21 cellular contexts compared by ENCODE assay signal in genomic region chr1:199020046-199020445, GRCh38.
DNase-seq lines count a peak whose midpoint lies in the region; ATAC-seq, FAIRE-seq and TF ChIP-seq lines count a peak whose summit lies in the region.
"Had no signal": no experiment of that assay in that cellular context is flagged by ENCODE, and none has a peak within 500 bp of the region (broad histone marks: within the 10 kb centered on the region; RNA-seq: fewer than 3 reads in every experiment).

No MANE protein-coding gene starts in this region.

- WGBS in pancreas, 2 donors, result 52 to 55% methylated on average over 2 of the region's 2 CpGs

- intact Hi-C loops in left ventricle myocardium superior (cut with micrococcal nuclease), result no loop called here
- intact Hi-C loops in pancreas (cut with DNase I), result no loop called here

- H3K36me3 ChIP-seq in BLaER1 treated with 17β-estradiol and CSF1 and Interleukin-3, amounts not matched to agents 10 nM and 100 nM, result no peaks in the 10 kb centered on the region
- H3K36me3 ChIP-seq in OCI-LY1 (ENCODE audit: insufficient read depth, low read length), result no peaks in the 10 kb centered on the region
- no peaks in the 10 kb centered on the region for H3K36me3 ChIP-seq in osteoblast (ENCODE audit: insufficient read depth, low read length)
- H3K36me3 ChIP-seq in pancreas, result no peaks in the 10 kb centered on the region
- H3K36me3 ChIP-seq: BE2C, MG63 had no signal

- H3K4me2 ChIP-seq in BLaER1 treated with 17β-estradiol and CSF1 and Interleukin-3, amounts not matched to agents 10 nM and 100 nM, result peak overlapping the region in 6 of 11 experiments; percentile 8 to 62 (median 45); a peak in 6 of 22 replicates
- peak overlapping the region; percentile 52 for H3K4me2 ChIP-seq in OCI-LY1 (ENCODE audit: low read length)
- no peak overlapping the region for H3K4me2 ChIP-seq in osteoblast (ENCODE audit: insufficient read depth, low read length)
- H3K4me2 ChIP-seq: GM23338, KMS-11 had no signal

- H3K79me2 ChIP-seq in OCI-LY1 (ENCODE audit: insufficient read depth, low read length) (no peaks in the 10 kb centered on the region), osteoblast (ENCODE audit: insufficient read depth, low read length) (no peaks in the 10 kb centered on the region)

- ATAC-seq in left ventricle myocardium superior (no peak), pancreas (no peak)
- ATAC-seq: GM23338, HCT116 had no signal

- H2AFZ ChIP-seq in OCI-LY1 (ENCODE audit: low read length), result peak overlapping the region; percentile 19; the same call in 1 of the 2 replicates
- H2AFZ ChIP-seq in osteoblast (ENCODE audit: low read length), result peak overlapping the region; percentile 57
- H2AFZ ChIP-seq: GM23338 had no signal

- H3K4me1 ChIP-seq in BLaER1 treated with 17β-estradiol and CSF1 and Interleukin-3, amounts not matched to agents 10 nM and 100 nM, result peaks cover 0 to 22% (median 14%) of the 10 kb centered on the region in 10 experiments; a peak in 17 of 20 replicates
- H3K4me1 ChIP-seq in OCI-LY1 (ENCODE audit: insufficient read depth, low read length, severe bottlenecking) (peaks cover 37% of the 10 kb centered on the region), osteoblast (ENCODE audit: insufficient read depth, low read length) (no peaks in the 10 kb centered on the region), pancreas (no peaks in the 10 kb centered on the region)

- H4K20me1 ChIP-seq in BLaER1 treated with 17β-estradiol and CSF1 and Interleukin-3, amounts not matched to agents 10 nM and 100 nM, result no peaks in the 10 kb centered on the region
- H4K20me1 ChIP-seq in OCI-LY1 (ENCODE audit: insufficient read depth, low read length), result no peaks in the 10 kb centered on the region
- H4K20me1 ChIP-seq in osteoblast (ENCODE audit: insufficient read depth, low read length), result no peaks in the 10 kb centered on the region

- no peak overlapping the region for H3K4me3 ChIP-seq in BLaER1 treated with 17β-estradiol and CSF1 and Interleukin-3, amounts not matched to agents 10 nM and 100 nM
- H3K4me3 ChIP-seq in HL-60 (replicated peaks; ENCODE audit: insufficient read depth, low read length) (no peak overlapping the region), OCI-LY1 (ENCODE audit: low read depth, low read length, poor library complexity, severe bottlenecking) (peak overlapping the region; percentile 5), osteoblast (ENCODE audit: insufficient read depth, low read length) (no peak overlapping the region), pancreas (no peak overlapping the region)
- H3K4me3 ChIP-seq: GM23338, MG63 had no signal

- no peaks in the 10 kb centered on the region for H3K9me2 ChIP-seq in OCI-LY1 (ENCODE audit: low read depth, low read length)

- no peaks in the 10 kb centered on the region for H3K27me3 ChIP-seq in BLaER1 treated with 17β-estradiol and CSF1 and Interleukin-3, amounts not matched to agents 10 nM and 100 nM
- H3K27me3 ChIP-seq in HL-60 (ENCODE audit: insufficient read depth, poor library complexity, severe bottlenecking) (no peaks in the 10 kb centered on the region), OCI-LY1 (ENCODE audit: insufficient read depth, low read length) (no peaks in the 10 kb centered on the region), osteoblast (ENCODE audit: insufficient read depth, low read length) (no peaks in the 10 kb centered on the region), pancreas (no peaks in the 10 kb centered on the region)
- H3K27me3 ChIP-seq: BE2C, MG63 had no signal

- peak in 1 of 2 experiments; percentile 49 for DNase-seq in HL-60 (ENCODE audit: low read depth in 1 of 2, low spot score in 1 of 2)
- DNase-seq in osteoblast (ENCODE audit: insufficient read length, low spot score, missing footprints), result no peak
- no peak for DNase-seq in left ventricle myocardium superior
- DNase-seq in DMS114 treated with DMSO at 0.1 percent for 48 hours (lab: John Stamatoyannopoulos, UW; ENCODE audit: unreplicated experiment), result no peak
- no peak for DNase-seq in pancreas
- DNase-seq: BE2C; CD8-positive, alpha-beta memory T cell; MG63; NCI-H1105; NCI-H1694; NCI-H2107; NCI-H2227 treated with DMSO at 0.1 percent for 48 hours; NCI-H524 treated with DMSO at 0.1 percent for 48 hours; RPMI8226; SIG-M5 had no signal

- no peaks in the 10 kb centered on the region for H3F3A ChIP-seq in OCI-LY1 (ENCODE audit: insufficient read depth, low read length)

- no peak for FAIRE-seq in pancreas (lab: Jason Lieb, UNC)
- FAIRE-seq: GM12892 had no signal

- no peak overlapping the region for H3K9ac ChIP-seq in BLaER1 treated with 17β-estradiol and CSF1 and Interleukin-3, amounts not matched to agents 10 nM and 100 nM
- peak overlapping the region; percentile 42 for H3K9ac ChIP-seq in OCI-LY1 (ENCODE audit: low read length)
- H3K9ac ChIP-seq: KMS-11 had no signal

- peak overlapping the region in 6 of 11 experiments; percentile 6 to 69 (median 51); a peak in 10 of 22 replicates for H3K27ac ChIP-seq in BLaER1 treated with 17β-estradiol and CSF1 and Interleukin-3, amounts not matched to agents 10 nM and 100 nM
- H3K27ac ChIP-seq in HL-60 (replicated peaks) (peak overlapping the region; percentile 89), OCI-LY1 (ENCODE audit: low read depth, low read length, poor library complexity, severe bottlenecking) (peak overlapping the region; percentile 72), osteoblast (ENCODE audit: low read depth, low read length) (no peak overlapping the region), pancreas (no peak overlapping the region)
- H3K27ac ChIP-seq: KMS-11 had no signal

- TF ChIP-seq CTCF in HL-60 (IDR thresholded peaks at IDR 0.05; ENCODE audit: insufficient read depth, low read length), result no peak
- TF ChIP-seq CTCF in OCI-LY1 (IDR thresholded peaks at IDR 0.05; ENCODE audit: low read length), result no peak
- TF ChIP-seq CTCF in osteoblast (IDR thresholded peaks at IDR 0.05; ENCODE audit: extremely low read depth, low read depth, low read length), result no peak
- TF ChIP-seq CTCF in pancreas (IDR thresholded peaks at IDR 0.05), result no peak

- peaks cover 4 to 32% (median 19%) of the 10 kb centered on the region in 11 experiments; a peak in 19 of 22 replicates for H3K9me3 ChIP-seq in BLaER1 treated with 17β-estradiol and CSF1 and Interleukin-3, amounts not matched to agents 10 nM and 100 nM (replicated peaks in 1 of 11)
- H3K9me3 ChIP-seq in OCI-LY1 (ENCODE audit: low read length), result peaks cover 7% of the 10 kb centered on the region
- no peaks in the 10 kb centered on the region for H3K9me3 ChIP-seq in osteoblast (ENCODE audit: low read depth, low read length)
- H3K9me3 ChIP-seq in pancreas, result no peaks in the 10 kb centered on the region
- H3K9me3 ChIP-seq: BE2C, MG63 had no signal

Comparison
In these comparisons a context has a peak if more than half of its experiments do, and no peak if none do; other contexts are left out.
1. H3K27ac ChIP-seq: peak in BLaER1 treated with 17β-estradiol and CSF1 and Interleukin-3, amounts not matched to agents 10 nM and 100 nM (6 of 11), HL-60 (single experiment) and OCI-LY1 (single experiment); none in osteoblast (single experiment) and pancreas (0 of 4).